ENCODE assay signal across 23 cellular contexts in the genomic region with DNA sequence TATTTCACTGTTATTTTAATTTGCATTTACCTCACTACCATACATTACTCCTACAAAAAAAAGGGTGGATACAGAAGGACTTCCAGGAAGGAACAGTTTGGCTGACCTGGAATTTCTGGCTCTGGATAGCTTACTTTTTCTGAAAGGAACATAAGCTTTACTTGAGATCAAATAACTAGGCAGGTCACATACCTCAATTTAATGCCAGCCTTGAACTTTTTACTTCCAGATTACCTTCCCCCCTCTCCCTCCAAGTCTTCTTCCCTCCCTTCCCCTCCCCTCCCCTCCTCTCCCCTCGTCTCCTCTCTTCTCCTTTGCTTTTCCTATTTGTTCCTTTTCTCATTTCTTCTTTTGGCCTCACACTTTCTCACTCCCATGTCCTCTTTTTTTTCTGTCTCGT.
"Had no signal": no experiment of that assay in that cellular context is flagged by ENCODE, and none has a peak within 500 bp of the region (broad histone marks: within the 10 kb centered on the region; RNA-seq: fewer than 3 reads in every experiment).

No MANE protein-coding gene starts in this region.

- H3K9me3 ChIP-seq: gastroesophageal sphincter, lower lobe of right lung, mucosa of descending colon had no signal

- H3K4me1 ChIP-seq: esophagus muscularis mucosa, foreskin keratinocyte, gastroesophageal sphincter, heart left ventricle, left lung, lower lobe of right lung had no signal

- H3K36me3 Mint-ChIP-seq: immature natural killer cell, naive B cell had no signal

- H3K27ac Mint-ChIP-seq: immature natural killer cell, mesothelial cell of epicardium, naive B cell had no signal

- H3K4me2 ChIP-seq: hepatocyte had no signal

- DNase-seq: dermis blood vessel endothelial cell; dorsolateral prefrontal cortex; effector CD4-positive, alpha-beta T cell; effector memory CD4-positive, alpha-beta T cell; foreskin keratinocyte; heart left ventricle; hypothalamus; immature natural killer cell; islet precursor cell; kidney; kidney glomerular epithelial cell; left colon; left lung; left ventricle myocardium superior; lower lobe of right lung; mesenchymal stem cell; mucosa of descending colon; naive B cell had no signal

- H3K4me3 ChIP-seq: coronary artery, dorsolateral prefrontal cortex, esophagus muscularis mucosa, gastroesophageal sphincter, heart left ventricle, hepatocyte, left lung, lower lobe of right lung, mucosa of descending colon had no signal

- H3K4me3 Mint-ChIP-seq: immature natural killer cell, mesothelial cell of epicardium, naive B cell had no signal

- ATAC-seq: foreskin keratinocyte, gastroesophageal sphincter, heart left ventricle, left colon, left lung, left ventricle myocardium superior, lower lobe of right lung, mucosa of descending colon had no signal

- H3K27me3 ChIP-seq: dorsolateral prefrontal cortex, esophagus muscularis mucosa, foreskin keratinocyte, gastroesophageal sphincter, heart left ventricle, hepatocyte, left lung had no signal

- H3K4me1 Mint-ChIP-seq: immature natural killer cell, naive B cell had no signal

- H3K27ac ChIP-seq: coronary artery, dorsolateral prefrontal cortex, esophagus muscularis mucosa, foreskin keratinocyte, gastroesophageal sphincter, heart left ventricle, hepatocyte, left lung, lower lobe of right lung had no signal

- H3K36me3 ChIP-seq: esophagus muscularis mucosa, gastroesophageal sphincter, heart left ventricle, left lung, lower lobe of right lung had no signal

- H3K27me3 Mint-ChIP-seq: naive B cell had no signal

- H2AFZ ChIP-seq: hepatocyte had no signal

- H3K79me2 ChIP-seq: hepatocyte had no signal
